9 cellular contexts compared by ENCODE assay signal in the genomic region with DNA sequence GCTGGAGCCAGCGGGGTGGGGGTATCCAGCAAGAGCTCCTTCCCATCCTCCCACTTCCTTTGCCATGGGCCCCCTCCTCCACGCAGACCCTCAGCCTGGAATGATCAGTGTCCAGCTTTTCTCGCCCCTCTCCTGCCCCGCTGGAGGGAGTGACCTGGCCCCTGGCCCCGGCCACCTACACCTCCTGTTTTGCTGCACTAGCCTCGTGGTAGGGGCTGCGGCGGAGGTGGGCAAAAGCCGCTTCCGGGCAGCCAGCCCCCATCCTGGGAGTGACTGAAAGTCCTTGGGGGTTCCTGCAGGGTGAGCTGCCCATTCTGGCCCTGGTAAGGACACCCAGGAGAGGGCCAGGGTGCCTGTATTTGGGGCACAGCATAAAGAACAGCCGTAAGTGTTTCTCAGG.
A peak's percentile ranks its signal among the peaks of the same experiment; 100 is the strongest.
DNase-seq lines count a peak whose midpoint lies in the region; ATAC-seq and TF ChIP-seq lines count a peak whose summit lies in the region.
"Had no signal": no experiment of that assay in that cellular context is flagged by ENCODE, and none has a peak within 500 bp of the region (broad histone marks: within the 10 kb centered on the region; RNA-seq: fewer than 3 reads in every experiment).

No MANE protein-coding gene starts in this region.

- peaks cover 60 to 98% (median 86%) of the 10 kb centered on the region in 4 donors for H3K4me1 Mint-ChIP-seq in CD4-positive, alpha-beta memory T cell

- no peak overlapping the region for H3K4ac ChIP-seq in neuronal stem cell (ENCODE audit: low read length)

- peak overlapping the region; percentile 78 for H3K18ac ChIP-seq in neuronal stem cell (ENCODE audit: low read length)

- H3K27ac Mint-ChIP-seq in CD4-positive, alpha-beta memory T cell = peak overlapping the region; percentile 90 to 99 (median 94)

- H3K4me3 Mint-ChIP-seq in CD4-positive, alpha-beta memory T cell = peak overlapping the region; percentile 69 to 92 (median 83)

- DNase-seq in CD4-positive, alpha-beta memory T cell = no peak
- DNase-seq in dorsolateral prefrontal cortex (no peak), neuronal stem cell (ENCODE audit: low spot score) (no peak), inferior parietal cortex (ENCODE audit: extremely low spot score) (no peak), AG08395 (ENCODE audit: low spot score) (no peak)
- no peak for DNase-seq in stimulated activated CD4-positive, alpha-beta T cell treated with anti-CD3 and anti-CD28 coated beads, Interleukin-2, amount 100 ng/mL, for 48 hours
- DNase-seq: NCI-H1105 had no signal

- H2BK12ac ChIP-seq in neuronal stem cell (ENCODE audit: low read length) = peak overlapping the region; percentile 89

- peaks cover 8% of the 10 kb centered on the region for H3K36me3 ChIP-seq in CD4-positive, alpha-beta memory T cell (ENCODE audit: insufficient read depth, low read length)
- no peaks in the 10 kb centered on the region for H3K36me3 ChIP-seq in KOPT-K1 (ENCODE audit: insufficient read depth, low read length)
- peaks cover 0 to 4% of the 10 kb centered on the region in 2 donors for H3K36me3 ChIP-seq in neuronal stem cell (replicated peaks in 1 of 2; ENCODE audit: control insufficient read depth in 2 of 2, insufficient read depth in 2 of 2, low read length in 2 of 2)

- H3K4me2 ChIP-seq in neuronal stem cell (ENCODE audit: insufficient read depth, low read length, poor library complexity, severe bottlenecking) = peak overlapping the region; percentile 35

- peak overlapping the region; percentile 80 for H2BK5ac ChIP-seq in neuronal stem cell (ENCODE audit: low read length)

- H2AK5ac ChIP-seq in neuronal stem cell (ENCODE audit: low read depth, low read length) = peak overlapping the region; percentile 100

- no peak overlapping the region for H2AFZ ChIP-seq in neuronal stem cell (ENCODE audit: low read length)

- H3K36me3 Mint-ChIP-seq in CD4-positive, alpha-beta memory T cell = peaks cover 3 to 18% of the 10 kb centered on the region in 2 donors

- peak overlapping the region; percentile 41 for H2BK15ac ChIP-seq in neuronal stem cell (ENCODE audit: low read length)

- peaks cover 100% of the 10 kb centered on the region for H3K4me1 ChIP-seq in CD4-positive, alpha-beta memory T cell (ENCODE audit: insufficient read depth, low read length)
- H3K4me1 ChIP-seq in neuronal stem cell (ENCODE audit: control insufficient read depth in 2 of 2, insufficient read depth in 1 of 2, low read depth in 1 of 2, low read length in 2 of 2) = peaks cover 53 to 59% of the 10 kb centered on the region in 2 donors

- H3K14ac ChIP-seq in neuronal stem cell (ENCODE audit: low read length) = no peak overlapping the region

- H3K9me3 ChIP-seq in CD4-positive, alpha-beta memory T cell (ENCODE audit: control insufficient read depth in 1 of 2, low read length in 2 of 2) = no peaks in the 10 kb centered on the region
- H3K9me3 ChIP-seq in KOPT-K1 (ENCODE audit: insufficient read depth, low read length, poor library complexity, severe bottlenecking) (no peaks in the 10 kb centered on the region), neuronal stem cell (replicated peaks in 1 of 2; ENCODE audit: control insufficient read depth in 2 of 2, insufficient read depth in 1 of 2, low read depth in 1 of 2, low read length in 2 of 2) (no peaks in the 10 kb centered on the region)

- no peak for TF ChIP-seq CTCF in dorsolateral prefrontal cortex (IDR thresholded peaks at IDR 0.05 in 54 of 56, conservative IDR thresholded peaks at IDR 0.05 in 2 of 56; ENCODE audit: low read depth in 1 of 56, partially characterized antibody in 56 of 56)

- intact Hi-C loops in CD4-positive, alpha-beta memory T cell (cut with micrococcal nuclease) = no loop called here
- intact Hi-C loops in dorsolateral prefrontal cortex (cut with DNase I) = no loop called here

- no peak overlapping the region for H4K91ac ChIP-seq in neuronal stem cell (ENCODE audit: low read depth, low read length, poor library complexity)

- H3K23ac ChIP-seq in neuronal stem cell (ENCODE audit: low read depth, low read length, poor library complexity) = no peak overlapping the region

- no peaks in the 10 kb centered on the region for H3K9me3 Mint-ChIP-seq in CD4-positive, alpha-beta memory T cell

- no peak for ATAC-seq in GM21423 (IDR thresholded peaks at IDR 0.05; ENCODE audit: unreplicated experiment)

- peak overlapping the region; percentile 75 for H3K9ac ChIP-seq in neuronal stem cell (ENCODE audit: low read depth, low read length, poor library complexity)

- no peak overlapping the region for H4K8ac ChIP-seq in neuronal stem cell (ENCODE audit: low read depth, low read length)

- H3K27me3 Mint-ChIP-seq in CD4-positive, alpha-beta memory T cell = no peaks in the 10 kb centered on the region

- H2BK120ac ChIP-seq in neuronal stem cell (ENCODE audit: low read depth, low read length) = peak overlapping the region; percentile 24

- H3K27me3 ChIP-seq in CD4-positive, alpha-beta memory T cell (ENCODE audit: insufficient read depth, low read length) = no peaks in the 10 kb centered on the region
- no peaks in the 10 kb centered on the region for H3K27me3 ChIP-seq in dorsolateral prefrontal cortex
- no peaks in the 10 kb centered on the region for H3K27me3 ChIP-seq in neuronal stem cell (ENCODE audit: control insufficient read depth in 3 of 3, insufficient read depth in 3 of 3, low read depth in 1 of 3, low read length in 3 of 3)

- POLR2A ChIA-PET in CD4-positive, alpha-beta memory T cell (lab: Charles Lee; ENCODE audit: partially characterized antibody) = interaction anchor here (0.6 to 97.0 kb wide), 8 partner anchors 5 to 764 kb away, joined by 3 to 6031 read pairs (median 10); partner anchors contain the start of gene TNRC6C

- no CpG with 5 or more reads among the region's 11 CpGs for WGBS in neuronal stem cell (ENCODE audit: extremely low coverage in 2 of 2, insufficient read length in 2 of 2, insufficient replicate concordance in 1 of 2), 2 donors

- CTCF ChIA-PET in CD4-positive, alpha-beta memory T cell (lab: Charles Lee; ENCODE audit: partially characterized antibody) = interaction anchor here (1.0 to 3.8 kb wide), 6 partner anchors 9 to 105 kb away, joined by 3 to 17 read pairs (median 6); no protein-coding TSS in a partner anchor

- H3K79me1 ChIP-seq in neuronal stem cell (ENCODE audit: low read depth, low read length) = peaks cover 32% of the 10 kb centered on the region

- peak overlapping the region; percentile 11 to 60 for H3K4me3 ChIP-seq in CD4-positive, alpha-beta memory T cell (ENCODE audit: low read length in 2 of 2)
- H3K4me3 ChIP-seq in dorsolateral prefrontal cortex = peak overlapping the region in 14 of 59 donors; percentile 1 to 37 (median 17)
- no peak overlapping the region for H3K4me3 ChIP-seq in neuronal stem cell (ENCODE audit: low read length in 2 of 2)

- H3K27ac ChIP-seq in CD4-positive, alpha-beta memory T cell (ENCODE audit: low read depth, low read length) = peak overlapping the region; percentile 90
- H3K27ac ChIP-seq in KOPT-K1 (ENCODE audit: low read depth, low read length, poor library complexity, severe bottlenecking) (peak overlapping the region; percentile 98), dorsolateral prefrontal cortex (peak overlapping the region in 55 of 59 donors; percentile 14 to 92 (median 72)), neuronal stem cell (replicated peaks; ENCODE audit: low read length) (peak overlapping the region; percentile 92)

Comparison
In these comparisons a context has a peak if more than half of its experiments do, and no peak if none do; other contexts are left out.
1. H3K4me3 ChIP-seq: peak in CD4-positive, alpha-beta memory T cell (2 of 2); none in neuronal stem cell (0 of 2).
2. Peak in every context shown above with its lines, with median percentiles within 50 percentile points of each other: H3K27ac ChIP-seq.